Comparison of ENCODE assay signal across 10 cellular contexts in the genomic region with DNA sequence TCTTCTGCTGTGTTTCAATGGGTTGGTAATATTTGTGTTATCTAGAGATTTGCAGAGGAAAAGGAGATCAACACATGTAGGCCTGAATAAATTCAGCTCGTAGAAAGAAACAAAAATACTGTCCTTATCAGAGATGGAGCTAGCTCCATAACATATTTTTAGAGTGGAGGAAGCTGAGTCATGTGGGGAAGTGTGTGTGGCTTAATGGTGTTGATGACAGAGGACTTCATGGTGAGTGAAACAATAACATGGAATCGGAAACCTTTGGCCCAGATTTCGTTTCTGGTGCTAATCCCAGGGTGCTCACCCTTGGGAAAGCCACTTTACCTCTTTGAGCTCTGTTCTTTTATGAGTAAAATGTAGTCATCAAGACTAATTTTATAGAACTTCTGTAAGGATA.
DNase-seq lines count a peak whose midpoint lies in the region; ATAC-seq and TF ChIP-seq lines count a peak whose summit lies in the region.
"Had no signal": no experiment of that assay in that cellular context is flagged by ENCODE, and none has a peak within 500 bp of the region (broad histone marks: within the 10 kb centered on the region; RNA-seq: fewer than 3 reads in every experiment).

No MANE protein-coding gene starts in this region.

- ATAC-seq in GM19463 (IDR thresholded peaks at IDR 0.05; ENCODE audit: unreplicated experiment) (peak; percentile 36), HG03460 (IDR thresholded peaks at IDR 0.05; ENCODE audit: unreplicated experiment) (peak; percentile 46)
- no peak for ATAC-seq in effector memory CD8-positive, alpha-beta T cell (replicated peaks)

- H3K36me3 ChIP-seq in BLaER1: no peaks in the 10 kb centered on the region

- no peaks in the 10 kb centered on the region for H3K9me3 ChIP-seq in BLaER1

- peaks cover 22% of the 10 kb centered on the region for H3K4me1 ChIP-seq in BLaER1

- no peaks in the 10 kb centered on the region for H3K27me3 ChIP-seq in BLaER1

- TF ChIP-seq CTCF in fibroblast of the aortic adventitia (IDR thresholded peaks at IDR 0.05; ENCODE audit: insufficient read depth, low read length): no peak

- no peaks in the 10 kb centered on the region for H3K4me1 Mint-ChIP-seq in effector memory CD8-positive, alpha-beta T cell (ENCODE audit: low read depth in 2 of 2)

- H3K27me3 Mint-ChIP-seq in effector memory CD8-positive, alpha-beta T cell: no peaks in the 10 kb centered on the region

- H3K27ac ChIP-seq in BLaER1: peak overlapping the region; percentile 39; the same call in 1 of the 2 replicates

- H3K4me2 ChIP-seq in BLaER1: peak overlapping the region; percentile 75

- H3K4me3 Mint-ChIP-seq in effector memory CD8-positive, alpha-beta T cell: no peak overlapping the region

- H3K9ac ChIP-seq in BLaER1: no peak overlapping the region

- peaks cover 0 to 3% of the 10 kb centered on the region in 2 donors for H3K9me3 Mint-ChIP-seq in effector memory CD8-positive, alpha-beta T cell

- DNase-seq in fibroblast of the aortic adventitia (ENCODE audit: low read depth) (peak; percentile 32), SKM-1 (lab: John Stamatoyannopoulos, UW; ENCODE audit: unreplicated experiment) (no peak), COR-L47 (lab: John Stamatoyannopoulos, UW) (no peak), cortex of kidney (lab: John Stamatoyannopoulos, UW) (no peak)
- DNase-seq in effector memory CD8-positive, alpha-beta T cell: no peak
- DNase-seq: NCI-H187, T-helper 2 cell had no signal

- H3K36me3 Mint-ChIP-seq in effector memory CD8-positive, alpha-beta T cell (ENCODE audit: insufficient read depth): no peaks in the 10 kb centered on the region

- no peaks in the 10 kb centered on the region for H4K20me1 ChIP-seq in BLaER1

- no peak overlapping the region for H3K27ac Mint-ChIP-seq in effector memory CD8-positive, alpha-beta T cell

- H3K4me3 ChIP-seq in BLaER1: no peak overlapping the region
- no peak overlapping the region for H3K4me3 ChIP-seq in fibroblast of the aortic adventitia (ENCODE audit: low read depth, low read length)
